In genomic region chr9:126804696-126805545, GRCh38 we compare ENCODE assay signal across 1 cellular context.
TF ChIP-seq lines count a peak whose summit lies in the region.

ZBTB43 (plus strand) TSS chr9:126805040; CDS start chr9:126832510, 27,470 bp downstream.

TF ChIP-seq in K562, 482 proteins besides CTCF, POLR2A, EP300 and RAD21 (continued from another document and continues in another):
- TF ChIP-seq FOXO4 (CRISPR knock-in tag; IDR thresholded peaks at IDR 0.05): no peak
- TF ChIP-seq C11orf30 (IDR thresholded peaks at IDR 0.05; ENCODE audit: low read depth): peak; percentile 74
- peak; percentile 96 for TF ChIP-seq POLR2G (IDR thresholded peaks at IDR 0.05; ENCODE audit: low read depth, low read length)
- peak; percentile 62; the same call in 1 of the 2 replicates for TF ChIP-seq ELF1 (tag; IDR thresholded peaks at IDR 0.05)
- TF ChIP-seq PCBP1 (IDR thresholded peaks at IDR 0.05; ENCODE audit: low read depth, low read length, poor library complexity, severe bottlenecking): peak; percentile 96
- TF ChIP-seq MAX (CRISPR knock-in tag; IDR thresholded peaks at IDR 0.05): peak; percentile 55; the same call in 1 of the 2 replicates
- peak; percentile 33 for TF ChIP-seq SP2 (IDR thresholded peaks at IDR 0.05; ENCODE audit: extremely low read depth, low read depth, low read length, poor library complexity, severe bottlenecking)
- peak; percentile 79 for TF ChIP-seq PKNOX1 (IDR thresholded peaks at IDR 0.05)
- TF ChIP-seq CREBBP (IDR thresholded peaks at IDR 0.05; ENCODE audit: low read depth, low read length): no peak
- TF ChIP-seq ZNF512 (tag; IDR thresholded peaks at IDR 0.05): no peak
- no peak for TF ChIP-seq ID3 (CRISPR knock-in tag; IDR thresholded peaks at IDR 0.05)
- TF ChIP-seq ID3 (tag; IDR thresholded peaks at IDR 0.05): no peak
- TF ChIP-seq MTA2 (IDR thresholded peaks at IDR 0.05; ENCODE audit: low read depth): peak; percentile 52
- TF ChIP-seq NONO (IDR thresholded peaks at IDR 0.05; ENCODE audit: low read depth in 2 of 2, low read length in 1 of 2): peak; percentile 32 to 39; a peak in 2 of 4 replicates
- TF ChIP-seq TRIM24 (IDR thresholded peaks at IDR 0.05): no peak
- TF ChIP-seq PHB (CRISPR knock-in tag; IDR thresholded peaks at IDR 0.05): 0 out of 2 replicates have a peak, but pooled peaks have one; percentile 40
- no peak for TF ChIP-seq ASH1L (IDR thresholded peaks at IDR 0.05; ENCODE audit: borderline replicate concordance, low read depth, partially characterized antibody)
- TF ChIP-seq STAT6 (CRISPR knock-in tag; IDR thresholded peaks at IDR 0.05): no peak
- no peak for TF ChIP-seq SRSF3 (IDR thresholded peaks at IDR 0.05; ENCODE audit: insufficient read depth, low read length)
- no peak for TF ChIP-seq MYBL2 (IDR thresholded peaks at IDR 0.05; ENCODE audit: low read depth)
- TF ChIP-seq MYBL2 (CRISPR knock-in tag; IDR thresholded peaks at IDR 0.05; ENCODE audit: borderline replicate concordance): no peak
- TF ChIP-seq CEBPG (CRISPR knock-in tag; IDR thresholded peaks at IDR 0.05): no peak
- no peak for TF ChIP-seq CEBPG (tag; conservative IDR thresholded peaks at IDR 0.05 in 1 of 2, IDR thresholded peaks at IDR 0.05 in 1 of 2)
- TF ChIP-seq NR4A1 (CRISPR knock-in tag; IDR thresholded peaks at IDR 0.05): 0 out of 2 replicates have a peak, but pooled peaks have one; percentile 36
- TF ChIP-seq NR4A1 (tag; IDR thresholded peaks at IDR 0.05): no peak
- TF ChIP-seq ILF3 (IDR thresholded peaks at IDR 0.05; ENCODE audit: borderline replicate concordance): no peak
- TF ChIP-seq ZHX1 (conservative IDR thresholded peaks at IDR 0.05; ENCODE audit: low read length): no peak
- TF ChIP-seq GTF2E2 (tag; IDR thresholded peaks at IDR 0.05): peak; percentile 34; the same call in 1 of the 2 replicates
- no peak for TF ChIP-seq CTBP1 (IDR thresholded peaks at IDR 0.05; ENCODE audit: borderline replicate concordance)
- no peak for TF ChIP-seq AFF1 (IDR thresholded peaks at IDR 0.05; ENCODE audit: low read depth in 1 of 2, partially characterized antibody in 2 of 2)
- TF ChIP-seq ELF4 (CRISPR knock-in tag; IDR thresholded peaks at IDR 0.05): peak; percentile 53; the same call in 1 of the 2 replicates
- no peak for TF ChIP-seq STAT5B (CRISPR knock-in tag; IDR thresholded peaks at IDR 0.05)
- no peak for TF ChIP-seq CHCHD3 (CRISPR knock-in tag; IDR thresholded peaks at IDR 0.05)
- TF ChIP-seq PTTG1 (tag; IDR thresholded peaks at IDR 0.05; ENCODE audit: low read depth): no peak
- TF ChIP-seq KLF6 (CRISPR knock-in tag; IDR thresholded peaks at IDR 0.05; ENCODE audit: borderline replicate concordance): 0 out of 2 replicates have a peak, but pooled peaks have one; percentile 35
- TF ChIP-seq ZNF395 (CRISPR knock-in tag; IDR thresholded peaks at IDR 0.05): 0 out of 2 replicates have a peak, but pooled peaks have one; percentile 37
- peak; percentile 33 for TF ChIP-seq SAP30 (IDR thresholded peaks at IDR 0.05; ENCODE audit: borderline replicate concordance, insufficient read depth, low read depth, low read length, poor library complexity, severe bottlenecking)
